Comparison of ENCODE assay signal across 29 cellular contexts in genomic region chr16:8184854-8185253, GRCh38.
"Had no signal": no experiment of that assay in that cellular context is flagged by ENCODE, and none has a peak within 500 bp of the region (broad histone marks: within the 10 kb centered on the region; RNA-seq: fewer than 3 reads in every experiment).

No MANE protein-coding gene starts in this region.

- DNase-seq: colonic mucosa; cortex of kidney; dermis blood vessel endothelial cell; dorsolateral prefrontal cortex; effector CD4-positive, alpha-beta T cell; effector CD8-positive, alpha-beta T cell; effector memory CD4-positive, alpha-beta T cell; effector memory CD8-positive, alpha-beta T cell; endodermal cell; erythroblast; esophagus squamous epithelium; foreskin fibroblast; foreskin keratinocyte; foreskin melanocyte; gastrocnemius medialis; glutamatergic neuron; head of caudate nucleus; heart left ventricle; heart right ventricle had no signal

- ATAC-seq: effector memory CD8-positive, alpha-beta T cell; esophagus mucosa; foreskin keratinocyte; gastrocnemius medialis; gastroesophageal sphincter; heart left ventricle; heart right ventricle had no signal

- H3K4me3 Mint-ChIP-seq: dendritic cell treated with granulocyte-macrophage colony-stimulating factor and Interleukin-4, amounts not matched to agents 40 ng/mL and 50 ng/mL, for 4 days; effector memory CD8-positive, alpha-beta T cell; endodermal cell had no signal

- H3K27ac ChIP-seq: colonic mucosa, coronary artery, dorsolateral prefrontal cortex, epithelial cell of prostate, esophagus muscularis mucosa, esophagus squamous epithelium, foreskin keratinocyte, gastrocnemius medialis, gastroesophageal sphincter, heart left ventricle, heart right ventricle had no signal

- H3K27me3 ChIP-seq: colonic mucosa, esophagus muscularis mucosa, esophagus squamous epithelium, foreskin keratinocyte, gastrocnemius medialis, gastroesophageal sphincter, heart left ventricle had no signal

- FAIRE-seq: colon, endometrium, endothelial cell of umbilical vein, frontal cortex had no signal

- H3K9me3 Mint-ChIP-seq: dendritic cell treated with granulocyte-macrophage colony-stimulating factor and Interleukin-4, amounts not matched to agents 40 ng/mL and 50 ng/mL, for 4 days; endodermal cell had no signal

- H3K36me3 ChIP-seq: colonic mucosa, esophagus muscularis mucosa, esophagus squamous epithelium, gastrocnemius medialis, gastroesophageal sphincter, heart left ventricle, heart right ventricle had no signal

- H3K4me3 ChIP-seq: colonic mucosa, coronary artery, dorsolateral prefrontal cortex, esophagus muscularis mucosa, esophagus squamous epithelium, gastrocnemius medialis, gastroesophageal sphincter, heart left ventricle, heart right ventricle had no signal

- H3K27ac Mint-ChIP-seq: dendritic cell treated with granulocyte-macrophage colony-stimulating factor and Interleukin-4, amounts not matched to agents 40 ng/mL and 50 ng/mL, for 4 days; effector memory CD8-positive, alpha-beta T cell; endodermal cell had no signal

- H3K9me3 ChIP-seq: colonic mucosa, esophagus muscularis mucosa, esophagus squamous epithelium, gastrocnemius medialis, gastroesophageal sphincter, heart left ventricle, heart right ventricle had no signal

- H3K27me3 Mint-ChIP-seq: effector memory CD8-positive, alpha-beta T cell had no signal

- H3K4me1 ChIP-seq: colonic mucosa, esophagus muscularis mucosa, esophagus squamous epithelium, foreskin keratinocyte, gastrocnemius medialis, gastroesophageal sphincter, heart left ventricle, heart right ventricle had no signal
